Comparison of ENCODE assay signal across 8 cellular contexts in the genomic region with DNA sequence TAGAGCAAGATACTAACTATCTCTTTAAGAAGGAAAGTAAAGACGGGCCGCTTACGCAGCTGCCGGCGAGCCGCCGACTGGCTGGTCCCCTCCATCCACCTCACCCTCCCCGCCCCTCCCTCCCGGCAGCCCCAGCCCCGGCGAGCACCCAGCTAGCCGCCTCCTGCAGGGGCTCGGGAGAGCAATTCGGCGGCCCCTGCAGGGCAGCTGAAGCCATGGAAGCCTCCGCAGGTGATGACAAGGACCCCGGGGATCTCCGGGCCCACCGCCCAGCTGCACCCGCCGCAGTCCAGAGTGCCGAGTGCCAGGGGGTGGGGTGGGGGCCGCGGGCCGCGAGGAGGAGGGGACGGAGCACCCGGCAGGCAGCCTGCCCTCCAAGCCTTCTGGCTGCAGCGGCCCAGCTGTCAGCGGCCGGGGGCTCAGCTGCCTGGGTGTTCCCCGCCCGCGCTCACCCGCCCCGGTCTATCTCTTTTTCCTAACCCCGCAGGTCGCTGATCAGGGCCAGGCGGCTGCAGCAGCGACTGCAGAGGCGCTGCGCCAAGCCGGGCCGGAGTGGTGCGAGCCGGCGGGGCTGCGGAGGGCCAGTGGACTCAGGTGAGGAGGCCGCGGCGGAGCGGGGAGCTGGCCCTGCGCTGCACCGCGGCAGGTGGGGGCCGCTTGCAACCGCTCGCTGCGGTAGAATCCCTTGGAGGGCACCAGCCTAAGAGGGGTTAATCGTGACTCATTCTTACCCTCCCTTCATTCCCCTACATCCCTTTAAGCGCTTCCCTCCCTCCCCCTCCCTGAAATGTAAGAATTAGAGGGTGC. TPM values are rescaled to one million over a fixed set of nuclear protein-coding genes. Genes with fewer than 3 reads are reported as not detected.
DNase-seq lines count a peak whose midpoint lies in the region; ATAC-seq, FAIRE-seq and TF ChIP-seq lines count a peak whose summit lies in the region.

A gene with protein sequence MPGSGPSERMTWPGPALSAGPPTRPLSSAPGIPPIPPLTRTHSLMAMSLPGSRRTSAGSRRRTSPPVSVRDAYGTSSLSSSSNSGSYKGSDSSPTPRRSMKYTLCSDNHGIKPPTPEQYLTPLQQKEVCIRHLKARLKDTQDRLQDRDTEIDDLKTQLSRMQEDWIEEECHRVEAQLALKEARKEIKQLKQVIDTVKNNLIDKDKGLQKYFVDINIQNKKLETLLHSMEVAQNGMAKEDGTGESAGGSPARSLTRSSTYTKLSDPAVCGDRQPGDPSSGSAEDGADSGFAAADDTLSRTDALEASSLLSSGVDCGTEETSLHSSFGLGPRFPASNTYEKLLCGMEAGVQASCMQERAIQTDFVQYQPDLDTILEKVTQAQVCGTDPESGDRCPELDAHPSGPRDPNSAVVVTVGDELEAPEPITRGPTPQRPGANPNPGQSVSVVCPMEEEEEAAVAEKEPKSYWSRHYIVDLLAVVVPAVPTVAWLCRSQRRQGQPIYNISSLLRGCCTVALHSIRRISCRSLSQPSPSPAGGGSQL (plus strand): TSS at position 128 of the 807 bp plus-strand sequence. CDS start 29,946 bp downstream, outside the sequence.

- DNase-seq in AG10803 (ENCODE audit: low read depth) (peak; percentile 70), NCI-H146 (lab: John Stamatoyannopoulos, UW) (peak; percentile 82), cerebellar cortex (ENCODE audit: low spot score) (peak; percentile 65), keratinocyte (ENCODE audit: low read depth, low spot score) (peak; percentile 28)
- peak; percentile 56 to 57 for DNase-seq in activated CD4-positive, alpha-beta T cell treated with anti-CD3 and anti-CD28 coated beads for 24 hours (ENCODE audit: low read depth in 2 of 2)
- peak; percentile 69 for DNase-seq in stimulated activated CD4-positive, alpha-beta T cell treated with anti-CD3 and anti-CD28 coated beads, Interleukin-12 subunit alpha, Interleukin-12 subunit beta, amount 100 ng/mL, for 4 hours

- ATAC-seq in GM21367 (IDR thresholded peaks at IDR 0.05; ENCODE audit: unreplicated experiment) (peak; percentile 55), GM18870 (IDR thresholded peaks at IDR 0.05; ENCODE audit: unreplicated experiment) (no peak)

- H3K9me1 ChIP-seq in keratinocyte (ENCODE audit: control insufficient read depth, extremely low read depth, insufficient read depth, low read length): no peaks in the 10 kb centered on the region

- peak; percentile 41 for FAIRE-seq in keratinocyte (lab: Jason Lieb, UNC)

- no peaks in the 10 kb centered on the region for H3K36me3 ChIP-seq in keratinocyte (ENCODE audit: control insufficient read depth in 2 of 2, extremely low read depth in 1 of 2, insufficient read depth in 2 of 2, low read length in 2 of 2)

- no peaks in the 10 kb centered on the region for H3K79me2 ChIP-seq in keratinocyte (ENCODE audit: control insufficient read depth, insufficient read depth, low read length)

- H3K4me1 ChIP-seq in keratinocyte (ENCODE audit: control insufficient read depth, extremely low read depth, insufficient read depth, low read length): peaks cover 13% of the 10 kb centered on the region

- peak within 1 kb of the TSS; percentile 62 for H3K4me3 ChIP-seq in AG10803 (ENCODE audit: low read length)
- peak within 1 kb of the TSS; percentile 68 to 88 (median 73) for H3K4me3 ChIP-seq in keratinocyte (ENCODE audit: control insufficient read depth in 2 of 3, extremely low read depth in 1 of 3, insufficient read depth in 2 of 3, low read depth in 1 of 3, low read length in 3 of 3)

- dilution Hi-C loops in keratinocyte (cut with MboI; ENCODE audit: extremely low pct_ligation_motif_present, low sequenced_read_pairs): no loop called here

- H3K9me3 ChIP-seq in keratinocyte (ENCODE audit: control insufficient read depth, low read depth, low read length): no peaks in the 10 kb centered on the region

- peak within 1 kb of the TSS; percentile 73 for H3K9ac ChIP-seq in keratinocyte (ENCODE audit: control insufficient read depth, extremely low read depth, insufficient read depth, low read length)

- H3K4me2 ChIP-seq in keratinocyte (ENCODE audit: control insufficient read depth, extremely low read depth, insufficient read depth, low read depth, low read length): peak within 1 kb of the TSS; percentile 83

- peak within 1 kb of the TSS; percentile 99 for H2AFZ ChIP-seq in keratinocyte (ENCODE audit: control insufficient read depth, low read length)

- TF ChIP-seq CTCF in AG10803 (conservative IDR thresholded peaks at IDR 0.05; ENCODE audit: low read length) (no peak), keratinocyte (optimal IDR thresholded peaks at IDR 0.05 in 1 of 3, IDR thresholded peaks at IDR 0.05 in 1 of 3, conservative IDR thresholded peaks at IDR 0.05 in 1 of 3; ENCODE audit: extremely low read depth in 1 of 3, insufficient read depth in 2 of 3, low read length in 3 of 3) (no peak)

- H4K20me1 ChIP-seq in keratinocyte (ENCODE audit: control insufficient read depth, extremely low read depth, insufficient read depth, low read length): no peaks in the 10 kb centered on the region

- peak within 1 kb of the TSS; percentile 43 for H3K27ac ChIP-seq in keratinocyte (ENCODE audit: control insufficient read depth, insufficient read depth, low read length)

- no peaks in the 10 kb centered on the region for H3K27me3 ChIP-seq in keratinocyte (ENCODE audit: control insufficient read depth, extremely low read depth, insufficient read depth, low read length)

RNA-seq across cellular contexts. Expression of the gene that starts here (rescaled TPM):
- polyA plus RNA-seq in keratinocyte: 1.3 to 2.4 TPM (median 1.4 TPM) in 3 replicates
- polyA plus RNA-seq in keratinocyte (2011; ENCODE audit: low read depth): 1.7 TPM
- polyA plus RNA-seq in keratinocyte (2011; cell fraction: cytosol; rRNA removed): 1.0 and 2.7 TPM in 2 replicates
- 3.7 and 5.6 TPM in 2 replicates for polyA plus RNA-seq in keratinocyte (2011; cell fraction: nucleus; rRNA removed)
- polyA plus RNA-seq in keratinocyte (2012; ENCODE audit: low replicate concordance): 2.7 and 5.2 TPM in 2 replicates
- polyA minus RNA-seq in keratinocyte: 2.4 to 5.5 TPM (median 3.2 TPM) in 3 replicates
- polyA minus RNA-seq in keratinocyte (2011; cell fraction: cytosol; rRNA and poly(A)+ RNA removed): 3.3 TPM
- polyA minus RNA-seq in keratinocyte (2011; cell fraction: nucleus; rRNA and poly(A)+ RNA removed): 4.0 and 4.9 TPM in 2 replicates

Comparison
In these comparisons a context has a peak if more than half of its experiments do, and no peak if none do; other contexts are left out.
1. DNase-seq: peak in every context shown above with its lines; median percentile 82 in NCI-H146; 70 in AG10803; 69 in stimulated activated CD4-positive, alpha-beta T cell treated with anti-CD3 and anti-CD28 coated beads, Interleukin-12 subunit alpha, Interleukin-12 subunit beta, amount 100 ng/mL, for 4 hours; 65 in cerebellar cortex; 56 in activated CD4-positive, alpha-beta T cell treated with anti-CD3 and anti-CD28 coated beads for 24 hours; 28 in keratinocyte.